Comparison of ENCODE assay signal across 10 cellular contexts in the genomic region with DNA sequence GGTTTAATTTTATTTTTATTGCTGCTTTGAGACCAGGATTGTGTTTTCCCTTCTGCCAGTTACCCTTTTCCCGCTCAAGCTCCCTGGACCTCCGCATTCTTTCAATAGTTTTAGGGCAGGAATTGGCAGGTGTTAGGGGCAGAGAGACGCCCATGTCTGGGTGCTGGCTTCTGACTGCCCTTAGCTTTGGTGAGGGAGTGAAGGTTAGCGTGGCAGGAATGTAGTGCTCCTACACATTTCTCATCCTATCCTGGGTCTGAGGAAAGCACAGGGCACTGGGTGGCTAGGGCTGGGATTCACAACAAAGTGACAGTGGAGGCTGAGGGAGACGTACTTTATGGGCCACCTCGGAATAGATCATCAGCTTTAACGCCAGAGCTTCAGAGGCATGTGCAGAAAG.
DNase-seq lines count a peak whose midpoint lies in the region; ATAC-seq and TF ChIP-seq lines count a peak whose summit lies in the region.
"Had no signal": no experiment of that assay in that cellular context is flagged by ENCODE, and none has a peak within 500 bp of the region (broad histone marks: within the 10 kb centered on the region; RNA-seq: fewer than 3 reads in every experiment).

No MANE protein-coding gene starts in this region.

- H4K20me1 ChIP-seq in HCT116 (ENCODE audit: insufficient read depth) = no peaks in the 10 kb centered on the region

- peak overlapping the region; percentile 20 for H2AFZ ChIP-seq in HCT116 (ENCODE audit: low read depth, low read length, poor library complexity, severe bottlenecking)

- DNase-seq in HCT116 (ENCODE audit: low read depth, low spot score) (no peak), astrocyte of the hippocampus (ENCODE audit: low read depth, low spot score) (peak; percentile 80), kidney glomerular epithelial cell (lab: John Stamatoyannopoulos, UW) (peak; percentile 79), T-helper 9 cell (no peak), RKO (ENCODE audit: low spot score) (no peak), T1000 (lab: John Stamatoyannopoulos, UW) (no peak)
- DNase-seq in stimulated activated CD4-positive, alpha-beta T cell treated with anti-CD3 and anti-CD28 coated beads, Interleukin-12 subunit alpha, Interleukin-12 subunit beta, amount 100 ng/mL, for 4 hours = no peak
- DNase-seq: NCI-H1105; stimulated activated CD8-positive, alpha-beta memory T cell treated with anti-CD3 and anti-CD28 coated beads, Interleukin-4, amount 100 ng/mL, for 48 hours had no signal

- peak; percentile 41 for ATAC-seq in HCT116

- POLR2A ChIA-PET in HCT116 (lab: Charles Lee) = interaction anchor here (1.0 kb wide), 1 partner anchor 48 kb away, joined by 3 read pairs; no protein-coding TSS in a partner anchor

- no peaks in the 10 kb centered on the region for H3K27me3 ChIP-seq in HCT116 (ENCODE audit: insufficient read depth, low read length)

- intact Hi-C loops in HCT116 (cut with micrococcal nuclease) = loop anchor here (10.0 kb wide), 3 partner anchors 110 to 420 kb away; no protein-coding TSS in a partner anchor

- H3K79me2 ChIP-seq in HCT116 (ENCODE audit: insufficient read depth, low read length) = no peaks in the 10 kb centered on the region

- TF ChIP-seq CTCF in HCT116 (IDR thresholded peaks at IDR 0.05 in 2 of 3, conservative IDR thresholded peaks at IDR 0.05 in 1 of 3; ENCODE audit: borderline replicate concordance in 1 of 3, insufficient read depth in 1 of 3, low read depth in 2 of 3, low read length in 2 of 3) = no peak

- H3K9ac ChIP-seq in HCT116 (ENCODE audit: low read length) = peak overlapping the region; percentile 45

- H3K27ac ChIP-seq in HCT116 (ENCODE audit: low read depth, low read length) = peak overlapping the region; percentile 80
- H3K27ac ChIP-seq in skin epidermis = peak overlapping the region in 19 of 21 experiments; percentile 22 to 80 (median 57)

- no TSS peak for BruUV-seq in HCT116 (replicated peaks; lab: Mats Ljungman, UMichigan)

- CTCF ChIA-PET in HCT116 (lab: Charles Lee) = interaction anchor here (1.1 kb wide), 1 partner anchor 116 kb away, joined by 3 read pairs; no protein-coding TSS in a partner anchor

- no peaks in the 10 kb centered on the region for H3K9me3 ChIP-seq in HCT116 (ENCODE audit: control insufficient read depth in 1 of 2, insufficient read depth in 1 of 2, low read depth in 1 of 2, low read length in 2 of 2)

- TF ChIP-seq RAD21 in HCT116 (IDR thresholded peaks at IDR 0.05; ENCODE audit: low read depth) = no peak

- H3K4me3 ChIP-seq in HCT116 (replicated peaks in 1 of 2; ENCODE audit: low read depth in 1 of 2, low read length in 2 of 2) = no peak overlapping the region; a peak in 1 of 4 replicates
- H3K4me3 ChIP-seq in skin epidermis = no peak overlapping the region

- TF ChIP-seq POLR2A in HCT116 (IDR thresholded peaks at IDR 0.05; ENCODE audit: borderline replicate concordance, extremely low read depth, insufficient read depth, insufficient read length) = no peak

- H3K9me2 ChIP-seq in HCT116 (ENCODE audit: insufficient read depth) = no peaks in the 10 kb centered on the region

- H3K4me1 ChIP-seq in HCT116 (ENCODE audit: control insufficient read depth in 1 of 2, insufficient read depth in 2 of 2, low read length in 2 of 2) = peaks cover 55 to 72% of the 10 kb centered on the region in 2 experiments

- H3K36me3 ChIP-seq in HCT116 (ENCODE audit: control insufficient read depth in 1 of 2, insufficient read depth in 2 of 2, low read length in 2 of 2) = no peaks in the 10 kb centered on the region

- H3K4me2 ChIP-seq in HCT116 (ENCODE audit: low read length) = peak overlapping the region; percentile 49

- RAD21 ChIA-PET in HCT116 (lab: Charles Lee; ENCODE audit: low non-redundant PET in 1 of 2, low total read pairs in 2 of 2, uncharacterized antibody in 2 of 2, unreplicated experiment in 2 of 2) = no interaction called here

TF ChIP-seq in HCT116, 20 proteins besides CTCF, POLR2A, EP300 and RAD21:
- TF ChIP-seq, protein P1, sequence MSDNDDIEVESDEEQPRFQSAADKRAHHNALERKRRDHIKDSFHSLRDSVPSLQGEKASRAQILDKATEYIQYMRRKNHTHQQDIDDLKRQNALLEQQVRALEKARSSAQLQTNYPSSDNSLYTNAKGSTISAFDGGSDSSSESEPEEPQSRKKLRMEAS (IDR thresholded peaks at IDR 0.05) = peak; percentile 38
- TF ChIP-seq CEBPB (IDR thresholded peaks at IDR 0.05; ENCODE audit: low read depth) (no peak), SP1 (IDR thresholded peaks at IDR 0.05; ENCODE audit: low read depth) (0 out of 2 replicates have a peak, but pooled peaks have one; percentile 8)

Comparison
In these comparisons a context has a peak if more than half of its experiments do, and no peak if none do; other contexts are left out.
1. DNase-seq: peak in astrocyte of the hippocampus (single experiment) and kidney glomerular epithelial cell (single experiment); none in HCT116 (single experiment), T-helper 9 cell (single experiment), RKO (single experiment), T1000 (single experiment) and stimulated activated CD4-positive, alpha-beta T cell treated with anti-CD3 and anti-CD28 coated beads, Interleukin-12 subunit alpha, Interleukin-12 subunit beta, amount 100 ng/mL, for 4 hours (single experiment).